In the genomic region with DNA sequence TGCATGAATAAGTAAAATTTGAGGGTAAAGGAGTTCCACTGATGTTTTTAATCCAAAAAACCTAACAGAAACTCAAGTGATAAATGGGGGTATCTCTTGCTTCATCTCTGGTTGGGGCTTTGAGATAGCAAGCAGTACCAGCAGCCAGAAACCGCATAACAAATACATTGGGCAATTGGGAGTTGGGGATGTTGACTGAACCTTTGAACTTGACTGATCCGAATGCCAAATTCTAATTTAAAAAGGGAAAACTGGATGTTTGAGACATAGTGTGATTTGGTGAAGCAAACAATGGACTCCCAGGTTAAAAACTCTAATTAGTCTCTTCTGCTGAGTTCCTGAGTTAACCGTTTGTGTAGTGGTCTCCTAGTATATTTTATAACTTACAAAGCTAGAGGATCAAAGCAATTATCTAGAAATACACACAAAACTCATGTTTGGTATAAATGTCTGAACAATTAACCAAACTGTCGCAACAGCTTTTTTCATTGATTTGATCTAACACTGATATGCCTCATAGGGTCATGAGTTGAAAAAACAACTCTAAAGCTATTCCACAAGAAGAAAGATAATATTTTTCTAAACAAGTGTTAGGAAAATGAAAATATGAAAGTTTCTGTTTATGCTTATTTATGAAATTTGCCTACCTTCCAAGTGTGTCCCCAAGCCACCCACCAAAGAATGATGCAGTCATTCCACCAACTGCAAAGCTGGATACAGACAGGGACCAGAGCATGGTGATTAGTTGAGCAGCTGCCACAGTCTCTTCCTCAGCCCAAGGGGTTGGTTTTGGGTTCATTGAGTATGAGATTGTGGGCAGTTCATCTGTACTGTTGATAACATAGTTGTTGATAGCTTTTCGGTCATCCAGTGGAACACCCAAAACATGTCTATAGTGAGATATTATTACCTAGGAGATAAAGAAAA, we compare ENCODE assay signal across 25 cellular contexts. TPM values are rescaled to one million over a fixed set of nuclear protein-coding genes. Genes with fewer than 3 reads are reported as not detected.
"Had no signal": no experiment of that assay in that cellular context is flagged by ENCODE, and none has a peak within 500 bp of the region (broad histone marks: within the 10 kb centered on the region; RNA-seq: fewer than 3 reads in every experiment).

No MANE protein-coding gene starts in this region.

- H3K27ac ChIP-seq: esophagus muscularis mucosa, left lung, prostate gland, right atrium auricular region, testis, upper lobe of left lung had no signal

- DNase-seq: activated CD4-positive, alpha-beta T cell treated with anti-CD3 and anti-CD28 coated beads, Interleukin-2, amount 10 ng/mL, durations not matched to agents 7 days and 5 days; activated CD8-positive, alpha-beta memory T cell treated with anti-CD3 and anti-CD28 coated beads, Interleukin-2, amount 50 U/mL, for 4 hours; activated effector memory CD4-positive, alpha-beta T cell treated with Interleukin-2 at 50 U/mL for 16 hours; activated naive CD4-positive, alpha-beta T cell treated with anti-CD3 and anti-CD28 coated beads, Interleukin-2, amount 10 ng/mL, durations not matched to agents 7 days and 5 days; activated naive CD8-positive, alpha-beta T cell treated with anti-CD3 and anti-CD28 coated beads, Interleukin-2, amount 50 U/mL, for 24 hours; activated T-cell treated with anti-CD3 and anti-CD28 coated beads, Interleukin-2, amount 50 U/mL, for 4 hours; aorta; cortex of kidney; effector CD8-positive, alpha-beta T cell; kidney; left lung; mammary epithelial cell; small intestine; stimulated activated CD4-positive, alpha-beta T cell treated with anti-CD3 and anti-CD28 coated beads, Interleukin-4, amount 100 ng/mL, for 1 hour; testis; upper lobe of left lung had no signal

- H3K27me3 ChIP-seq: esophagus muscularis mucosa, left lung, right atrium auricular region, testis, upper lobe of left lung had no signal

- H3K4me3 Mint-ChIP-seq: activated CD4-positive, alpha-beta T cell treated with anti-CD3 and anti-CD28 coated beads, Interleukin-2, amount 10 ng/mL, durations not matched to agents 7 days and 5 days; activated naive CD4-positive, alpha-beta T cell treated with anti-CD3 and anti-CD28 coated beads, Interleukin-2, amount 10 ng/mL, durations not matched to agents 7 days and 5 days; activated naive CD8-positive, alpha-beta T cell treated with anti-CD3 and anti-CD28 coated beads, Interleukin-2, amount 50 U/mL, for 24 hours; activated T-cell treated with anti-CD3 and anti-CD28 coated beads, Interleukin-2, amount 50 U/mL, for 4 hours; stimulated activated effector memory CD8-positive, alpha-beta T cell treated with anti-CD3 and anti-CD28 coated beads, Interleukin-12 subunit alpha, Interleukin-12 subunit beta, amount 100 ng/mL, for 72 hours; T-helper 2 cell treated with Interferon-gamma antibody and Interleukin-4, amounts not matched to agents 5 μg/mL and 100 μg/mL, for 36 hours had no signal

- ATAC-seq: activated CD4-positive, CD25-positive, alpha-beta regulatory T cell treated with anti-CD3 and anti-CD28 coated beads, Interleukin-2, amount 50 U/mL, for 24 hours; activated naive CD8-positive, alpha-beta T cell treated with anti-CD3 and anti-CD28 coated beads, Interleukin-2, amount 50 U/mL, for 24 hours; activated T-cell treated with anti-CD3 and anti-CD28 coated beads, Interleukin-2, amount 50 U/mL, for 4 hours; left lung; stimulated activated effector memory CD8-positive, alpha-beta T cell treated with anti-CD3 and anti-CD28 coated beads, Interleukin-12 subunit alpha, Interleukin-12 subunit beta, amount 100 ng/mL, for 72 hours had no signal

- H3K4me3 ChIP-seq: esophagus muscularis mucosa, left lung, prostate gland, right atrium auricular region, testis, upper lobe of left lung had no signal

- H3K9me3 ChIP-seq: esophagus muscularis mucosa, left lung, prostate gland, right atrium auricular region, testis, upper lobe of left lung had no signal

- H3K27ac Mint-ChIP-seq: activated CD4-positive, alpha-beta T cell treated with anti-CD3 and anti-CD28 coated beads, Interleukin-2, amount 10 ng/mL, durations not matched to agents 7 days and 5 days; activated naive CD4-positive, alpha-beta T cell treated with anti-CD3 and anti-CD28 coated beads, Interleukin-2, amount 10 ng/mL, durations not matched to agents 7 days and 5 days; activated naive CD8-positive, alpha-beta T cell treated with anti-CD3 and anti-CD28 coated beads, Interleukin-2, amount 50 U/mL, for 24 hours; stimulated activated effector memory CD8-positive, alpha-beta T cell treated with anti-CD3 and anti-CD28 coated beads, Interleukin-12 subunit alpha, Interleukin-12 subunit beta, amount 100 ng/mL, for 72 hours; T-helper 2 cell treated with Interferon-gamma antibody and Interleukin-4, amounts not matched to agents 5 μg/mL and 100 μg/mL, for 36 hours had no signal

- H3K4me1 Mint-ChIP-seq: activated CD4-positive, alpha-beta T cell treated with anti-CD3 and anti-CD28 coated beads, Interleukin-2, amount 10 ng/mL, durations not matched to agents 7 days and 5 days; activated naive CD4-positive, alpha-beta T cell treated with anti-CD3 and anti-CD28 coated beads, Interleukin-2, amount 10 ng/mL, durations not matched to agents 7 days and 5 days; activated naive CD8-positive, alpha-beta T cell treated with anti-CD3 and anti-CD28 coated beads, Interleukin-2, amount 50 U/mL, for 24 hours; stimulated activated effector memory CD8-positive, alpha-beta T cell treated with anti-CD3 and anti-CD28 coated beads, Interleukin-12 subunit alpha, Interleukin-12 subunit beta, amount 100 ng/mL, for 72 hours had no signal

- H3K36me3 ChIP-seq: esophagus muscularis mucosa, left lung, prostate gland, right atrium auricular region, upper lobe of left lung had no signal

- H3K9me3 Mint-ChIP-seq: activated CD4-positive, alpha-beta T cell treated with anti-CD3 and anti-CD28 coated beads, Interleukin-2, amount 10 ng/mL, durations not matched to agents 7 days and 5 days; activated naive CD4-positive, alpha-beta T cell treated with anti-CD3 and anti-CD28 coated beads, Interleukin-2, amount 10 ng/mL, durations not matched to agents 7 days and 5 days; activated naive CD8-positive, alpha-beta T cell treated with anti-CD3 and anti-CD28 coated beads, Interleukin-2, amount 50 U/mL, for 24 hours; activated T-cell treated with anti-CD3 and anti-CD28 coated beads, Interleukin-2, amount 50 U/mL, for 4 hours; stimulated activated effector memory CD8-positive, alpha-beta T cell treated with anti-CD3 and anti-CD28 coated beads, Interleukin-12 subunit alpha, Interleukin-12 subunit beta, amount 100 ng/mL, for 72 hours; T-helper 2 cell treated with Interferon-gamma antibody and Interleukin-4, amounts not matched to agents 5 μg/mL and 100 μg/mL, for 36 hours had no signal

- H3K36me3 Mint-ChIP-seq: activated naive CD4-positive, alpha-beta T cell treated with anti-CD3 and anti-CD28 coated beads, Interleukin-2, amount 10 ng/mL, durations not matched to agents 7 days and 5 days; stimulated activated effector memory CD8-positive, alpha-beta T cell treated with anti-CD3 and anti-CD28 coated beads, Interleukin-12 subunit alpha, Interleukin-12 subunit beta, amount 100 ng/mL, for 72 hours had no signal

- H3K27me3 Mint-ChIP-seq: activated naive CD4-positive, alpha-beta T cell treated with anti-CD3 and anti-CD28 coated beads, Interleukin-2, amount 10 ng/mL, durations not matched to agents 7 days and 5 days had no signal

- H3K4me1 ChIP-seq: esophagus muscularis mucosa, left lung, prostate gland, right atrium auricular region, testis had no signal

RNA-seq across cellular contexts. Expression of a gene that starts 12.4 kb away (rescaled TPM):
- total RNA-seq: activated CD4-positive, alpha-beta T cell treated with anti-CD3 and anti-CD28 coated beads, Interleukin-2, amount 10 ng/mL, durations not matched to agents 7 days and 5 days; aorta; esophagus muscularis mucosa; frontal cortex; left lung; mammary epithelial cell; myocyte; omental fat pad; prostate gland; right atrium auricular region; testis had no signal
